40 cellular contexts compared by ENCODE assay signal in genomic region chr15:71776304-71776703, GRCh38. TPM values are rescaled to one million over a fixed set of nuclear protein-coding genes. Genes with fewer than 3 reads are reported as not detected.
"Had no signal": no experiment of that assay in that cellular context is flagged by ENCODE, and none has a peak within 500 bp of the region (broad histone marks: within the 10 kb centered on the region; RNA-seq: fewer than 3 reads in every experiment).

No MANE protein-coding gene starts in this region.

- H3K27me3 Mint-ChIP-seq: activated CD8-positive, alpha-beta T cell treated with anti-CD3 and anti-CD28 coated beads for 36 hours; activated naive CD4-positive, alpha-beta T cell treated with anti-CD3 and anti-CD28 coated beads, Interleukin-2, amount 50 U/mL, for 24 hours; brain had no signal

- H3K27ac ChIP-seq: cardiac muscle cell, colonic mucosa, VCaP had no signal

- FAIRE-seq: bronchial epithelial cell, TTC549 had no signal

- H3K27ac Mint-ChIP-seq: activated B cell treated with CpG ODN at 0.5 μM for 24 hours; activated CD4-positive, alpha-beta memory T cell treated with anti-CD3 and anti-CD28 coated beads for 36 hours; activated CD4-positive, alpha-beta T cell treated with anti-CD3 and anti-CD28 coated beads, Interleukin-2, amount 10 ng/mL, durations not matched to agents 24 days and 14 days; activated CD8-positive, alpha-beta T cell treated with anti-CD3 and anti-CD28 coated beads for 36 hours; activated naive CD4-positive, alpha-beta T cell treated with anti-CD3 and anti-CD28 coated beads, Interleukin-2, amount 10 ng/mL, durations not matched to agents 7 days and 5 days; activated naive CD4-positive, alpha-beta T cell treated with anti-CD3 and anti-CD28 coated beads, Interleukin-2, amount 50 U/mL, for 24 hours; activated naive CD8-positive, alpha-beta T cell; activated naive CD8-positive, alpha-beta T cell treated with anti-CD3 and anti-CD28 coated beads, Interleukin-2, amount 10 ng/mL, durations not matched to agents 7 days and 5 days; activated naive CD8-positive, alpha-beta T cell treated with anti-CD3 and anti-CD28 coated beads, Interleukin-2, amount 50 U/mL, for 24 hours; activated T-cell treated with anti-CD3 and anti-CD28 coated beads, Interleukin-2, amount 50 U/mL, for 72 hours; activated T-helper 1 cell treated with anti-CD3 and anti-CD28 coated beads, Interleukin-12 subunit alpha, Interleukin-12 subunit beta, Interleukin-2, Interleukin-4 antibody, amounts not matched to agents 30 ng/mL and 10 ng/mL and 1 ng/mL, durations not matched to agents 14 hours and 24 hours and 36 hours; activated T-helper 2 cell treated with anti-CD3 and anti-CD28 coated beads, Interferon-gamma antibody, Interleukin-2, Interleukin-4, amounts not matched to agents 10 μg/mL and 5 μg/mL and 100 μg/mL, durations not matched to agents 14 hours and 24 hours and 36 hours; brain; T-helper 2 cell treated with Interferon-gamma antibody and Interleukin-4, amounts not matched to agents 5 μg/mL and 100 μg/mL, for 36 hours had no signal

- H3K4me3 ChIP-seq: ascending aorta, cardiac muscle cell, colonic mucosa had no signal

- H3K36me3 ChIP-seq: cardiac muscle cell, colonic mucosa had no signal

- H3K4me1 ChIP-seq: colonic mucosa had no signal

- H3K4me3 Mint-ChIP-seq: activated B cell treated with CpG ODN at 0.5 μM for 24 hours; activated CD4-positive, alpha-beta memory T cell treated with anti-CD3 and anti-CD28 coated beads for 36 hours; activated CD4-positive, alpha-beta T cell treated with anti-CD3 and anti-CD28 coated beads, Interleukin-2, amount 10 ng/mL, durations not matched to agents 24 days and 14 days; activated CD8-positive, alpha-beta T cell treated with anti-CD3 and anti-CD28 coated beads for 36 hours; activated naive CD4-positive, alpha-beta T cell treated with anti-CD3 and anti-CD28 coated beads, Interleukin-2, amount 10 ng/mL, durations not matched to agents 7 days and 5 days; activated naive CD4-positive, alpha-beta T cell treated with anti-CD3 and anti-CD28 coated beads, Interleukin-2, amount 50 U/mL, for 24 hours; activated naive CD8-positive, alpha-beta T cell; activated naive CD8-positive, alpha-beta T cell treated with anti-CD3 and anti-CD28 coated beads, Interleukin-2, amount 10 ng/mL, durations not matched to agents 7 days and 5 days; activated naive CD8-positive, alpha-beta T cell treated with anti-CD3 and anti-CD28 coated beads, Interleukin-2, amount 50 U/mL, for 24 hours; activated T-cell treated with anti-CD3 and anti-CD28 coated beads, Interleukin-2, amount 50 U/mL, for 4 hours; activated T-cell treated with anti-CD3 and anti-CD28 coated beads, Interleukin-2, amount 50 U/mL, for 72 hours; activated T-helper 1 cell treated with anti-CD3 and anti-CD28 coated beads, Interleukin-12 subunit alpha, Interleukin-12 subunit beta, Interleukin-2, Interleukin-4 antibody, amounts not matched to agents 30 ng/mL and 10 ng/mL and 1 ng/mL, durations not matched to agents 14 hours and 24 hours and 36 hours; brain; central memory CD8-positive, alpha-beta T cell; T-helper 2 cell treated with Interferon-gamma antibody and Interleukin-4, amounts not matched to agents 5 μg/mL and 100 μg/mL, for 36 hours had no signal

- H3K36me3 Mint-ChIP-seq: activated CD4-positive, alpha-beta memory T cell treated with anti-CD3 and anti-CD28 coated beads for 36 hours; activated naive CD4-positive, alpha-beta T cell treated with anti-CD3 and anti-CD28 coated beads, Interleukin-2, amount 10 ng/mL, durations not matched to agents 7 days and 5 days; activated naive CD4-positive, alpha-beta T cell treated with anti-CD3 and anti-CD28 coated beads, Interleukin-2, amount 50 U/mL, for 24 hours; activated naive CD8-positive, alpha-beta T cell; activated naive CD8-positive, alpha-beta T cell treated with anti-CD3 and anti-CD28 coated beads, Interleukin-2, amount 10 ng/mL, durations not matched to agents 7 days and 5 days had no signal

- H3K9me3 ChIP-seq: ascending aorta, colonic mucosa had no signal

- H3K9me3 Mint-ChIP-seq: activated B cell treated with CpG ODN at 0.5 μM for 24 hours; activated CD4-positive, alpha-beta memory T cell treated with anti-CD3 and anti-CD28 coated beads for 36 hours; activated CD4-positive, alpha-beta T cell treated with anti-CD3 and anti-CD28 coated beads, Interleukin-2, amount 10 ng/mL, durations not matched to agents 24 days and 14 days; activated CD8-positive, alpha-beta T cell treated with anti-CD3 and anti-CD28 coated beads for 36 hours; activated naive CD4-positive, alpha-beta T cell treated with anti-CD3 and anti-CD28 coated beads, Interleukin-2, amount 10 ng/mL, durations not matched to agents 7 days and 5 days; activated naive CD4-positive, alpha-beta T cell treated with anti-CD3 and anti-CD28 coated beads, Interleukin-2, amount 50 U/mL, for 24 hours; activated naive CD8-positive, alpha-beta T cell treated with anti-CD3 and anti-CD28 coated beads, Interleukin-2, amount 10 ng/mL, durations not matched to agents 7 days and 5 days; activated naive CD8-positive, alpha-beta T cell treated with anti-CD3 and anti-CD28 coated beads, Interleukin-2, amount 50 U/mL, for 24 hours; activated T-cell treated with anti-CD3 and anti-CD28 coated beads, Interleukin-2, amount 50 U/mL, for 4 hours; activated T-cell treated with anti-CD3 and anti-CD28 coated beads, Interleukin-2, amount 50 U/mL, for 72 hours; activated T-helper 1 cell treated with anti-CD3 and anti-CD28 coated beads, Interleukin-12 subunit alpha, Interleukin-12 subunit beta, Interleukin-2, Interleukin-4 antibody, amounts not matched to agents 30 ng/mL and 10 ng/mL and 1 ng/mL, durations not matched to agents 14 hours and 24 hours and 36 hours; activated T-helper 2 cell treated with anti-CD3 and anti-CD28 coated beads, Interferon-gamma antibody, Interleukin-2, Interleukin-4, amounts not matched to agents 10 μg/mL and 5 μg/mL and 100 μg/mL, durations not matched to agents 14 hours and 24 hours and 36 hours; central memory CD8-positive, alpha-beta T cell; T-helper 2 cell treated with Interferon-gamma antibody and Interleukin-4, amounts not matched to agents 5 μg/mL and 100 μg/mL, for 36 hours had no signal

- H3K4me1 Mint-ChIP-seq: activated naive CD4-positive, alpha-beta T cell treated with anti-CD3 and anti-CD28 coated beads, Interleukin-2, amount 10 ng/mL, durations not matched to agents 7 days and 5 days; activated naive CD4-positive, alpha-beta T cell treated with anti-CD3 and anti-CD28 coated beads, Interleukin-2, amount 50 U/mL, for 24 hours; activated naive CD8-positive, alpha-beta T cell treated with anti-CD3 and anti-CD28 coated beads, Interleukin-2, amount 10 ng/mL, durations not matched to agents 7 days and 5 days had no signal

- H3K27me3 ChIP-seq: ascending aorta, cardiac muscle cell, colonic mucosa had no signal

- DNase-seq: activated B cell treated with CpG ODN at 0.5 μM for 24 hours; activated CD4-positive, alpha-beta memory T cell treated with anti-CD3 and anti-CD28 coated beads for 36 hours; activated CD4-positive, alpha-beta T cell treated with anti-CD3 and anti-CD28 coated beads for 4 hours; activated CD4-positive, alpha-beta T cell treated with anti-CD3 and anti-CD28 coated beads, Interleukin-2, amount 10 ng/mL, durations not matched to agents 24 days and 14 days; activated CD4-positive, alpha-beta T cell treated with anti-CD3 and anti-CD28 coated beads, Interleukin-2, amount 50 U/mL, for 1 hour; activated CD4-positive, alpha-beta T cell treated with anti-CD3 and anti-CD28 coated beads, Interleukin-2, amount 50 U/mL, for 4 hours; activated CD4-positive, CD25-positive, alpha-beta regulatory T cell treated with anti-CD3 and anti-CD28 coated beads, Interleukin-2, amount 50 U/mL, for 72 hours; activated CD8-positive, alpha-beta memory T cell treated with anti-CD3 and anti-CD28 coated beads, Interleukin-2, amount 50 U/mL, for 4 hours; activated CD8-positive, alpha-beta T cell treated with anti-CD3 and anti-CD28 coated beads for 36 hours; activated effector memory CD4-positive, alpha-beta T cell treated with Interleukin-2 at 50 U/mL for 16 hours; activated gamma-delta T cell; activated naive CD4-positive, alpha-beta T cell treated with anti-CD3 and anti-CD28 coated beads, Interleukin-2, amount 10 ng/mL, durations not matched to agents 7 days and 5 days; activated naive CD4-positive, alpha-beta T cell treated with Interleukin-2 at 50 U/mL for 16 hours; activated naive CD8-positive, alpha-beta T cell treated with anti-CD3 and anti-CD28 coated beads, Interleukin-2, amount 10 ng/mL, durations not matched to agents 7 days and 5 days; activated naive CD8-positive, alpha-beta T cell treated with anti-CD3 and anti-CD28 coated beads, Interleukin-2, amount 50 U/mL, for 24 hours; activated T-cell treated with anti-CD3 and anti-CD28 coated beads for 4 hours; activated T-cell treated with anti-CD3 and anti-CD28 coated beads, Interleukin-2, amount 50 U/mL, for 1 hour; activated T-cell treated with anti-CD3 and anti-CD28 coated beads, Interleukin-2, amount 50 U/mL, for 4 hours; activated T-cell treated with anti-CD3 and anti-CD28 coated beads, Interleukin-2, amount 50 U/mL, for 72 hours; amygdala; anterior cingulate cortex; caudate nucleus; cerebellar nuclear complex; colonic mucosa; T-helper 2 cell; T-helper 9 cell had no signal

- ATAC-seq: activated CD8-positive, alpha-beta T cell treated with anti-CD3 and anti-CD28 coated beads for 36 hours; activated naive CD8-positive, alpha-beta T cell treated with anti-CD3 and anti-CD28 coated beads, Interleukin-2, amount 50 U/mL, for 24 hours; activated T-cell treated with anti-CD3 and anti-CD28 coated beads, Interleukin-2, amount 50 U/mL, for 4 hours; activated T-cell treated with anti-CD3 and anti-CD28 coated beads, Interleukin-2, amount 50 U/mL, for 72 hours had no signal

RNA-seq across cellular contexts. Expression of gene NR2E3, which starts 34.0 kb away (rescaled TPM):
- total RNA-seq: activated B cell treated with CpG ODN at 0.5 μM for 24 hours; activated CD4-positive, alpha-beta memory T cell treated with anti-CD3 and anti-CD28 coated beads for 36 hours; activated CD4-positive, alpha-beta T cell treated with anti-CD3 and anti-CD28 coated beads, Interleukin-2, amount 10 ng/mL, durations not matched to agents 24 days and 14 days; activated CD8-positive, alpha-beta memory T cell treated with anti-CD3 and anti-CD28 coated beads for 36 hours; activated CD8-positive, alpha-beta T cell treated with anti-CD3 and anti-CD28 coated beads for 36 hours; activated naive CD8-positive, alpha-beta T cell treated with anti-CD3 and anti-CD28 coated beads, Interleukin-2, amount 10 ng/mL, durations not matched to agents 7 days and 5 days; activated T-cell treated with anti-CD3 and anti-CD28 coated beads, Interleukin-2, amount 50 U/mL, for 4 hours; activated T-cell treated with anti-CD3 and anti-CD28 coated beads, Interleukin-2, amount 50 U/mL, for 72 hours; activated T-helper 1 cell treated with anti-CD3 and anti-CD28 coated beads, Interleukin-12 subunit alpha, Interleukin-12 subunit beta, Interleukin-2, Interleukin-4 antibody, amounts not matched to agents 30 ng/mL and 10 ng/mL and 1 ng/mL, durations not matched to agents 14 hours and 24 hours and 36 hours; activated T-helper 2 cell treated with anti-CD3 and anti-CD28 coated beads, Interferon-gamma antibody, Interleukin-2, Interleukin-4, amounts not matched to agents 10 μg/mL and 5 μg/mL and 100 μg/mL, durations not matched to agents 14 hours and 24 hours and 36 hours; ascending aorta; chondrocyte had no signal
- polyA plus RNA-seq: cardiac muscle cell had no signal
